In the genomic region with DNA sequence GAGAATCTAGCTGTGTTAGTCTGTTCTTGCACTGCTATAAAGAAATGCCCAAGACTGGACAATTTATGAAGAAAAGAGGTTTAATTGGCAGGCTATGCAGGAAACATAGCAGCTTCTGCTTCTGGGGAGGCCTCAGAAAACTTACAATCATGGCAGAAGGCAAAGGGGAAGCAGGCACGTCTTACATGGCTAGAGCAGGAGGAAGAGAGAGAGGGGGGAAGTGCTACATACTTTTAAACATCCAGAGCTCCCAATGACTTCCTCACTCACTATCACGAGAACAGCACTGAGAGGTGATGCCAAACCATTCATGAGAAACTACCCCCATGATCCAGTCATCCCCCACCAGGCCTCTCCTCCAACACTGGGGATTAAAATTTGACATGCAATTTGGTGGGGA, we compare ENCODE assay signal across 24 cellular contexts. TPM values are rescaled to one million over a fixed set of nuclear protein-coding genes. Genes with fewer than 3 reads are reported as not detected.
DNase-seq lines count a peak whose midpoint lies in the region; ATAC-seq, FAIRE-seq and TF ChIP-seq lines count a peak whose summit lies in the region.
"Had no signal": no experiment of that assay in that cellular context is flagged by ENCODE, and none has a peak within 500 bp of the region (broad histone marks: within the 10 kb centered on the region; RNA-seq: fewer than 3 reads in every experiment).

No MANE protein-coding gene starts in this region.

- in situ Hi-C loops in HepG2 (cut with HindIII; ENCODE audit: extremely low pct_ligation_motif_present, low pct_unique_long_range_greater_than_20kb) = no loop called here

- CTCF ChIA-PET in HepG2 (lab: Yijun Ruan, JAX; ENCODE audit: low intra/inter-chr PET ratio, low total read pairs) = interaction anchor here (1.7 kb wide), 1 partner anchor 108 kb away, joined by 6 read pairs; no protein-coding TSS in a partner anchor

- intact Hi-C loops in HepG2 (cut with micrococcal nuclease; ENCODE audit: unreplicated experiment) = no loop called here
- intact Hi-C loops in right lobe of liver (cut with DNase I) = loop anchor here in 1 of 2 donors (5.0 kb wide), 1 partner anchor 109 kb away; no protein-coding TSS in a partner anchor
- intact Hi-C loops in dendritic cell treated with granulocyte-macrophage colony-stimulating factor and Interleukin-4, amounts not matched to agents 40 ng/mL and 50 ng/mL, for 4 days (cut with micrococcal nuclease) = no loop called here

- H3K27me3 ChIP-seq in HepG2 (ENCODE audit: control insufficient read depth in 1 of 2, insufficient read depth in 2 of 2, low read length in 2 of 2) (peaks cover 1 to 25% of the 10 kb centered on the region in 2 experiments; a peak in 4 of 5 replicates), right lobe of liver (no peaks in the 10 kb centered on the region)

- FAIRE-seq in HepG2 (lab: Jason Lieb, UNC) = no peak
- FAIRE-seq: GM18507 had no signal

- H3K4me2 ChIP-seq in HepG2 (ENCODE audit: low read depth, low read length) = no peak overlapping the region
- H3K4me2 ChIP-seq: GM23338 had no signal

- no peak overlapping the region for H2AFZ ChIP-seq in HepG2 (ENCODE audit: low read length)
- H2AFZ ChIP-seq: GM23338 had no signal

- peaks cover 26% of the 10 kb centered on the region for H3K9me3 Mint-ChIP-seq in dendritic cell treated with granulocyte-macrophage colony-stimulating factor and Interleukin-4, amounts not matched to agents 40 ng/mL and 50 ng/mL, for 4 days
- H3K9me3 Mint-ChIP-seq: CD8-positive, alpha-beta T cell; GM23338 had no signal

- WGBS in HepG2 (ENCODE audit: low lambda C conversion rate) = 5% methylated on average over 2 of the region's 2 CpGs
- WGBS in right lobe of liver (ENCODE audit: insufficient coverage, low coverage, low lambda C conversion rate, missing lambda C conversion rate) = 48% methylated on average over 2 of the region's 2 CpGs

- H3K4me1 ChIP-seq in HepG2 (ENCODE audit: insufficient read depth, low read length) (peaks cover 61% of the 10 kb centered on the region), right lobe of liver (peaks cover 0 to 12% (median 5%) of the 10 kb centered on the region in 4 donors)

- H3K36me3 ChIP-seq in HepG2 (replicated peaks in 1 of 2; ENCODE audit: control insufficient read depth in 1 of 2, insufficient read depth in 2 of 2, low read length in 2 of 2) = no peaks in the 10 kb centered on the region
- no peaks in the 10 kb centered on the region for H3K36me3 ChIP-seq in right lobe of liver

- no peak overlapping the region for H3K9ac ChIP-seq in HepG2 (ENCODE audit: insufficient read depth, low read depth, low read length)

- H3K27me3 Mint-ChIP-seq in dendritic cell treated with granulocyte-macrophage colony-stimulating factor and Interleukin-4, amounts not matched to agents 40 ng/mL and 50 ng/mL, for 4 days = no peaks in the 10 kb centered on the region

- no peaks in the 10 kb centered on the region for H3K79me2 ChIP-seq in HepG2 (ENCODE audit: insufficient read depth, low read length)

- TF ChIP-seq CTCF in HepG2 (CRISPR knock-in tag; IDR thresholded peaks at IDR 0.05) (no peak), right lobe of liver (IDR thresholded peaks at IDR 0.05) (no peak)

- H3K27ac ChIP-seq in HepG2 (ENCODE audit: extremely low read length, insufficient read depth, low read length) (no peak overlapping the region), right lobe of liver (no peak overlapping the region)

- TF ChIP-seq EP300 in HepG2 (IDR thresholded peaks at IDR 0.05; ENCODE audit: low read depth in 2 of 2, low read length in 2 of 2) = no peak
- TF ChIP-seq EP300 in HepG2 (CRISPR knock-in tag; IDR thresholded peaks at IDR 0.05; ENCODE audit: borderline replicate concordance) = no peak

- ATAC-seq in HepG2 = no peak
- no peak for ATAC-seq in right lobe of liver
- ATAC-seq: CD8-positive, alpha-beta T cell; GM23338; Panc1 had no signal

- H3K27ac Mint-ChIP-seq in dendritic cell treated with granulocyte-macrophage colony-stimulating factor and Interleukin-4, amounts not matched to agents 40 ng/mL and 50 ng/mL, for 4 days = peak overlapping the region; percentile 39
- H3K27ac Mint-ChIP-seq: CD8-positive, alpha-beta T cell; GM23338 had no signal

- POLR2A ChIA-PET in HepG2 (lab: Yijun Ruan, JAX) = interaction anchor here (0.9 to 10.6 kb wide), 3 partner anchors 16 to 101 kb away, joined by 3 to 333 read pairs (median 9); partner anchors contain the start of gene TOB1

- peaks cover 22% of the 10 kb centered on the region for H3K4me1 Mint-ChIP-seq in dendritic cell treated with granulocyte-macrophage colony-stimulating factor and Interleukin-4, amounts not matched to agents 40 ng/mL and 50 ng/mL, for 4 days (ENCODE audit: low read depth)

- no peak overlapping the region for H3K4me3 Mint-ChIP-seq in dendritic cell treated with granulocyte-macrophage colony-stimulating factor and Interleukin-4, amounts not matched to agents 40 ng/mL and 50 ng/mL, for 4 days
- H3K4me3 Mint-ChIP-seq: CD8-positive, alpha-beta T cell; GM23338 had no signal

- H4K20me1 ChIP-seq in HepG2 (ENCODE audit: insufficient read depth, low read length) = no peaks in the 10 kb centered on the region

- H3K36me3 Mint-ChIP-seq in dendritic cell treated with granulocyte-macrophage colony-stimulating factor and Interleukin-4, amounts not matched to agents 40 ng/mL and 50 ng/mL, for 4 days (ENCODE audit: low read depth) = peaks cover 8% of the 10 kb centered on the region
- H3K36me3 Mint-ChIP-seq: CD8-positive, alpha-beta T cell had no signal

- H3K4me3 ChIP-seq in HepG2 (replicated peaks in 1 of 3; ENCODE audit: insufficient read depth in 1 of 3, low read depth in 2 of 3, low read length in 3 of 3) = no peak overlapping the region
- H3K4me3 ChIP-seq in right lobe of liver = no peak overlapping the region
- H3K4me3 ChIP-seq: GM23338 had no signal

- DNase-seq in HepG2 (ENCODE audit: low spot score) = no peak
- no peak for DNase-seq in right lobe of liver
- DNase-seq in SKM-1 (lab: John Stamatoyannopoulos, UW; ENCODE audit: unreplicated experiment) = peak; percentile 13
- DNase-seq in NCI-H82 (lab: John Stamatoyannopoulos, UW) = no peak
- no peak for DNase-seq in NCI-H2107 treated with DMSO at 0.1 percent for 48 hours (lab: John Stamatoyannopoulos, UW; ENCODE audit: unreplicated experiment)
- no peak for DNase-seq in RPMI8226
- DNase-seq: DMS153, HCEC 1CT, NCI-H1092, NCI-H1436, NCI-H187 treated with DMSO at 0.1 percent for 48 hours, NCI-H226, NCI-H510A treated with DMSO at 0.1 percent for 48 hours, NCI-H774 had no signal

- TF ChIP-seq POLR2A in HepG2 (IDR thresholded peaks at IDR 0.05; ENCODE audit: insufficient read depth in 1 of 2, low read depth in 2 of 2, low read length in 2 of 2) (no peak), right lobe of liver (IDR thresholded peaks at IDR 0.05) (no peak)

- 0 out of 2 replicates have a peak, but pooled peaks cover 6% of the 10 kb centered on the region for H3K9me3 ChIP-seq in HepG2 (ENCODE audit: low read length)
- H3K9me3 ChIP-seq in right lobe of liver = no peaks in the 10 kb centered on the region

- no peak for TF ChIP-seq RAD21 in HepG2 (CRISPR knock-in tag; IDR thresholded peaks at IDR 0.05)

- no TSS peak for BruUV-seq in HepG2 (replicated peaks; lab: Mats Ljungman, UMichigan)

RNA-seq across cellular contexts. Expression of gene WFIKKN2, which starts 13.3 kb away (rescaled TPM):
- total RNA-seq in HepG2 (2016; rRNA removed; fragmentation: Illumina TruSeq; extraction: Trizol) (not detected in 2 replicates), right lobe of liver (not detected)
- total RNA-seq in HepG2 (2016; cell fraction: cytosol; rRNA removed; fragmentation: Illumina TruSeq; extraction: Trizol; ENCODE audit: low read depth) = not detected in 2 replicates
- 0.02 TPM in 1 of 2 replicates, not detected in the other for total RNA-seq in HepG2 (2016; cell fraction: insoluble cytoplasmic fraction; rRNA removed; fragmentation: Illumina TruSeq; extraction: Trizol)
- total RNA-seq in HepG2 (2016; cell fraction: membrane; rRNA removed; fragmentation: Illumina TruSeq; extraction: Trizol) = not detected in 2 replicates
- total RNA-seq in HepG2 (2016; cell fraction: nucleus; rRNA removed; fragmentation: Illumina TruSeq; extraction: Trizol) = not detected in 2 replicates
- polyA plus RNA-seq in HepG2 (2011; rRNA removed) = not detected in 2 replicates
- 0.01 TPM in 2 replicates for polyA plus RNA-seq in HepG2 (2011; cell fraction: cytosol; rRNA removed)
- 0.06 TPM in 1 of 2 replicates, not detected in the other for polyA plus RNA-seq in HepG2 (2011; cell fraction: nucleus; rRNA removed)
- not detected in 2 replicates for polyA plus RNA-seq in HepG2 (2012)
- not detected in 2 replicates for polyA plus RNA-seq in HepG2 (2016; cell fraction: cytosol; fragmentation: Illumina TruSeq; extraction: Trizol; ENCODE audit: low read depth)
- polyA plus RNA-seq in HepG2 (2016; cell fraction: insoluble cytoplasmic fraction; fragmentation: Illumina TruSeq; extraction: Trizol; ENCODE audit: low read depth) = not detected in 2 replicates
- polyA plus RNA-seq in HepG2 (2016; cell fraction: membrane; fragmentation: Illumina TruSeq; extraction: Trizol; ENCODE audit: low read depth) = not detected in 2 replicates
- 0.12 TPM in 1 of 2 replicates, not detected in the other for polyA plus RNA-seq in HepG2 (2016; cell fraction: nucleus; fragmentation: Illumina TruSeq; extraction: Trizol; ENCODE audit: insufficient read depth, low read depth)
- not detected in 2 replicates for polyA minus RNA-seq in HepG2 (2011; rRNA and poly(A)+ RNA removed; ENCODE audit: low replicate concordance)
- not detected in 2 replicates for polyA minus RNA-seq in HepG2 (2011; cell fraction: cytosol; rRNA and poly(A)+ RNA removed)
- not detected in 2 replicates for polyA minus RNA-seq in HepG2 (2011; cell fraction: nucleus; rRNA and poly(A)+ RNA removed)
- total RNA-seq: A673; CD8-positive, alpha-beta T cell; G401; GM23338; HT1080; SK-MEL-5 had no signal
- polyA plus RNA-seq: BJ, GM23338 had no signal

RNA-seq across cellular contexts. Expression of gene TOB1, which starts 17.5 kb away (rescaled TPM):
- total RNA-seq in HepG2 (2016; rRNA removed; fragmentation: Illumina TruSeq; extraction: Trizol) = 19.4 and 21.9 TPM in 2 replicates
- 4.8 and 6.1 TPM in 2 replicates for total RNA-seq in HepG2 (2016; cell fraction: cytosol; rRNA removed; fragmentation: Illumina TruSeq; extraction: Trizol; ENCODE audit: low read depth)
- total RNA-seq in HepG2 (2016; cell fraction: insoluble cytoplasmic fraction; rRNA removed; fragmentation: Illumina TruSeq; extraction: Trizol) = 15.4 and 18.3 TPM in 2 replicates
- 17.3 and 20.5 TPM in 2 replicates for total RNA-seq in HepG2 (2016; cell fraction: membrane; rRNA removed; fragmentation: Illumina TruSeq; extraction: Trizol)
- 32.5 and 39.5 TPM in 2 replicates for total RNA-seq in HepG2 (2016; cell fraction: nucleus; rRNA removed; fragmentation: Illumina TruSeq; extraction: Trizol)
- 52.5 and 57.7 TPM in 2 replicates for polyA plus RNA-seq in HepG2 (2011; rRNA removed)
- 34.6 and 53.8 TPM in 2 replicates for polyA plus RNA-seq in HepG2 (2011; cell fraction: cytosol; rRNA removed)
- polyA plus RNA-seq in HepG2 (2011; cell fraction: nucleus; rRNA removed) = 22.7 and 27.8 TPM in 2 replicates
- 77.1 and 86.3 TPM in 2 replicates for polyA plus RNA-seq in HepG2 (2012)
- polyA plus RNA-seq in HepG2 (2016; cell fraction: cytosol; fragmentation: Illumina TruSeq; extraction: Trizol; ENCODE audit: low read depth) = 11.4 and 11.5 TPM in 2 replicates
- 38.0 and 41.3 TPM in 2 replicates for polyA plus RNA-seq in HepG2 (2016; cell fraction: insoluble cytoplasmic fraction; fragmentation: Illumina TruSeq; extraction: Trizol; ENCODE audit: low read depth)
- 23.3 and 26.8 TPM in 2 replicates for polyA plus RNA-seq in HepG2 (2016; cell fraction: membrane; fragmentation: Illumina TruSeq; extraction: Trizol; ENCODE audit: low read depth)
- polyA plus RNA-seq in HepG2 (2016; cell fraction: nucleus; fragmentation: Illumina TruSeq; extraction: Trizol; ENCODE audit: insufficient read depth, low read depth) = 96.0 and 102 TPM in 2 replicates
- 82.9 and 106 TPM in 2 replicates for polyA minus RNA-seq in HepG2 (2011; rRNA and poly(A)+ RNA removed; ENCODE audit: low replicate concordance)
- 53.5 and 57.1 TPM in 2 replicates for polyA minus RNA-seq in HepG2 (2011; cell fraction: cytosol; rRNA and poly(A)+ RNA removed)
- polyA minus RNA-seq in HepG2 (2011; cell fraction: nucleus; rRNA and poly(A)+ RNA removed) = 28.7 and 29.6 TPM in 2 replicates
- total RNA-seq in right lobe of liver = 100 to 1,000 TPM in 3 of 6 experiments, 10 to 100 TPM in 3; 36.2 to 222 (median 82.1) TPM
